In the genomic region with DNA sequence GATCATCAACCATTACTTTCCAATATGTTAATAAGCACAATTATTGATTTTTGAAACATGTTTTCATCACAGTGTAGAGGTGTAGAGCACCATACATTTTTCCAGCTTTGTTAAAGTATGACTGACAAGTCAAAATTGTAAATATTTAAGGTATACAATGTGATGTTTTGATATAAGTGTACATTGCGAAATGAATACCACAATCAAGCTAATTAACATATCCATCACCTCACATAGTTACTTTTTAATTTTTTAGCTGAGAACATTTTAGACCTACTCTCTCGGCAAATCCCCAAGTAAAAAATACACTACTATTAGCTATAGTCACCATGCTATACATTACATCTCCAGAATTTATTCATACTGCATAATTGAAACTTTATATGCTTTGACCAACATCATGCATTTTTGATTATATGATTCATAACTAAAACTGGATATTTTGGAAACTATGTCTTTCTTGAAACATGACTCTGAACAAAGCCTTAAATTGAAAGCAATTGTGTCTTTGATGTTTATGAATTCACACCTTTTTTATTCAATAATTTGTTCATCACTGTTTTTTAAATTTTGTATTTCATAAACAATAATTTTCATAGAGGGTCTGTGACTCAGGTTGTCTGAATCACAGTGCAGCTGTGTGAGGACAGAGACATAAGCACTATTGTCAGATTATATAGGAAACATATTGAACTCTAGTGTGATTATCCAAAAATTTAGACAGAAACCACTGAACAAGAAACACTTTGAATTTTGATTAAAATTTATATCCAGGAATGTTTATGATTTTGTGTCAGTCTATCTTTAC, we compare ENCODE assay signal across 27 cellular contexts.
DNase-seq lines count a peak whose midpoint lies in the region; ATAC-seq, FAIRE-seq and TF ChIP-seq lines count a peak whose summit lies in the region.
"Had no signal": no experiment of that assay in that cellular context is flagged by ENCODE, and none has a peak within 500 bp of the region (broad histone marks: within the 10 kb centered on the region; RNA-seq: fewer than 3 reads in every experiment).

No MANE protein-coding gene starts in this region.

- no peak overlapping the region for H3K27ac Mint-ChIP-seq in astrocyte (ENCODE audit: unreplicated experiment)
- H3K27ac Mint-ChIP-seq: activated naive CD4-positive, alpha-beta T cell treated with anti-CD3 and anti-CD28 coated beads, Interleukin-2, amount 50 U/mL, for 24 hours; naive thymus-derived CD8-positive, alpha-beta T cell had no signal

- H3K79me2 ChIP-seq in ACC112 (ENCODE audit: control insufficient read depth, insufficient read depth, low read length, unreplicated experiment) (no peaks in the 10 kb centered on the region), astrocyte (ENCODE audit: insufficient read depth, low read length) (no peaks in the 10 kb centered on the region)

- H3K27me3 ChIP-seq in ACC112 (ENCODE audit: insufficient read depth, low read length) (no peaks in the 10 kb centered on the region), astrocyte (ENCODE audit: insufficient read depth, low read length) (no peaks in the 10 kb centered on the region), esophagus squamous epithelium (no peaks in the 10 kb centered on the region)
- H3K27me3 ChIP-seq: esophagus muscularis mucosa, right lobe of liver, upper lobe of right lung had no signal

- H3K4me1 Mint-ChIP-seq in astrocyte (ENCODE audit: low read depth, unreplicated experiment): peaks cover 3% of the 10 kb centered on the region
- H3K4me1 Mint-ChIP-seq: activated naive CD4-positive, alpha-beta T cell treated with anti-CD3 and anti-CD28 coated beads, Interleukin-2, amount 50 U/mL, for 24 hours; naive thymus-derived CD8-positive, alpha-beta T cell had no signal

- TF ChIP-seq POLR2A in esophagus squamous epithelium (IDR thresholded peaks at IDR 0.05): no peak

- no peaks in the 10 kb centered on the region for H3K9me3 ChIP-seq in astrocyte (ENCODE audit: insufficient read depth, low read depth, low read length)
- H3K9me3 ChIP-seq in esophagus squamous epithelium: no peaks in the 10 kb centered on the region
- H3K9me3 ChIP-seq: upper lobe of right lung had no signal

- peak overlapping the region; percentile 52 for H3K4me3 ChIP-seq in ACC112 (ENCODE audit: low read depth, low read length)
- H3K4me3 ChIP-seq in astrocyte (ENCODE audit: insufficient read depth, low read depth, low read length): no peak overlapping the region
- H3K4me3 ChIP-seq in fibroblast of mammary gland (ENCODE audit: control insufficient read depth, low read depth, low read length): no peak overlapping the region
- H3K4me3 ChIP-seq in esophagus squamous epithelium: no peak overlapping the region
- H3K4me3 ChIP-seq: esophagus muscularis mucosa, PC-9, right lobe of liver, upper lobe of right lung had no signal

- intact Hi-C loops in esophagus squamous epithelium (cut with DNase I): no loop called here

- no peak for FAIRE-seq in astrocyte (lab: Jason Lieb, UNC)
- FAIRE-seq: GM18507, HTR-8/SVneo had no signal

- peak overlapping the region; percentile 48 for H3K9ac ChIP-seq in astrocyte (ENCODE audit: low read length)

- no peak for ATAC-seq in left lobe of liver
- ATAC-seq: naive thymus-derived CD8-positive, alpha-beta T cell; right lobe of liver; upper lobe of right lung had no signal

- H3K9me3 Mint-ChIP-seq in astrocyte (ENCODE audit: unreplicated experiment): no peaks in the 10 kb centered on the region
- H3K9me3 Mint-ChIP-seq: activated naive CD4-positive, alpha-beta T cell treated with anti-CD3 and anti-CD28 coated beads, Interleukin-2, amount 50 U/mL, for 24 hours; naive thymus-derived CD8-positive, alpha-beta T cell had no signal

- no peak overlapping the region for H3K4me3 Mint-ChIP-seq in astrocyte (ENCODE audit: unreplicated experiment)
- H3K4me3 Mint-ChIP-seq: activated naive CD4-positive, alpha-beta T cell treated with anti-CD3 and anti-CD28 coated beads, Interleukin-2, amount 50 U/mL, for 24 hours; naive thymus-derived CD8-positive, alpha-beta T cell had no signal

- WGBS in esophagus squamous epithelium, 2 donors: 91 to 95% methylated on average over 2 of the region's 2 CpGs

- DNase-seq in astrocyte (ENCODE audit: low read depth) (no peak), fibroblast of mammary gland (ENCODE audit: low read depth) (peak; percentile 13), NCI-H748 (lab: John Stamatoyannopoulos, UW; ENCODE audit: unreplicated experiment) (no peak), esophagus squamous epithelium (lab: John Stamatoyannopoulos, UW) (no peak), H4 (ENCODE audit: low spot score) (no peak), left lobe of liver (ENCODE audit: low spot score) (no peak)
- DNase-seq: aorta; COR-L47; effector CD8-positive, alpha-beta T cell; Karpas-422; left cardiac atrium; naive thymus-derived CD8-positive, alpha-beta T cell; NCI-H1048; NCI-H187 treated with DMSO at 0.1 percent for 48 hours; NCI-H774; PC-9; right lobe of liver; stimulated activated CD8-positive, alpha-beta memory T cell treated with anti-CD3 and anti-CD28 coated beads, Interleukin-4, amount 100 ng/mL, for 48 hours; T-helper 2 cell; upper lobe of right lung had no signal

- no peak for TF ChIP-seq EP300 in Ishikawa (IDR thresholded peaks at IDR 0.05; ENCODE audit: borderline replicate concordance)

- peaks cover 44% of the 10 kb centered on the region for H3K4me1 ChIP-seq in ACC112 (ENCODE audit: control insufficient read depth, insufficient read depth, low read length, unreplicated experiment)
- H3K4me1 ChIP-seq in astrocyte (ENCODE audit: insufficient read depth, low read length): peaks cover 26% of the 10 kb centered on the region
- H3K4me1 ChIP-seq in esophagus squamous epithelium: peaks cover 0 to 11% (median 0%) of the 10 kb centered on the region in 3 donors
- H3K4me1 ChIP-seq: esophagus muscularis mucosa, right lobe of liver, upper lobe of right lung had no signal

- TF ChIP-seq RAD21 in Ishikawa (IDR thresholded peaks at IDR 0.05; ENCODE audit: low read depth): no peak

- peak overlapping the region; percentile 46 for H3K4me2 ChIP-seq in astrocyte (ENCODE audit: low read length)
- H3K4me2 ChIP-seq: PC-9 had no signal

- H3K27ac ChIP-seq in ACC112 (ENCODE audit: low read depth, low read length) (peak overlapping the region; percentile 99), astrocyte (ENCODE audit: low read depth, low read length) (peak overlapping the region; percentile 93), esophagus squamous epithelium (peak overlapping the region in 1 of 4 donors; percentile 57)
- H3K27ac ChIP-seq: esophagus muscularis mucosa, PC-9, right lobe of liver, upper lobe of right lung, VCaP had no signal

- no peaks in the 10 kb centered on the region for H3K36me3 Mint-ChIP-seq in astrocyte (ENCODE audit: low read depth, unreplicated experiment)
- H3K36me3 Mint-ChIP-seq: activated naive CD4-positive, alpha-beta T cell treated with anti-CD3 and anti-CD28 coated beads, Interleukin-2, amount 50 U/mL, for 24 hours; naive thymus-derived CD8-positive, alpha-beta T cell had no signal

- TF ChIP-seq CTCF in astrocyte (IDR thresholded peaks at IDR 0.05; ENCODE audit: insufficient read depth, low read depth, low read length) (no peak), fibroblast of mammary gland (conservative IDR thresholded peaks at IDR 0.05; ENCODE audit: control insufficient read depth, insufficient read depth, low read depth, low read length) (no peak), esophagus squamous epithelium (IDR thresholded peaks at IDR 0.05) (no peak)

- H4K20me1 ChIP-seq in astrocyte (ENCODE audit: insufficient read depth, low read length): no peaks in the 10 kb centered on the region

- H2AFZ ChIP-seq in ACC112 (ENCODE audit: low read length, unreplicated experiment) (no peak overlapping the region), astrocyte (ENCODE audit: low read depth, low read length) (no peak overlapping the region)
- H2AFZ ChIP-seq: PC-9 had no signal

- H3K36me3 ChIP-seq in ACC112 (ENCODE audit: insufficient read depth, low read length): no peaks in the 10 kb centered on the region
- no peaks in the 10 kb centered on the region for H3K36me3 ChIP-seq in astrocyte (ENCODE audit: insufficient read depth, low read length)
- no peaks in the 10 kb centered on the region for H3K36me3 ChIP-seq in esophagus squamous epithelium
- H3K36me3 ChIP-seq: esophagus muscularis mucosa, right lobe of liver, upper lobe of right lung had no signal

- no peaks in the 10 kb centered on the region for H3K27me3 Mint-ChIP-seq in astrocyte (ENCODE audit: low read depth, unreplicated experiment)
- H3K27me3 Mint-ChIP-seq: activated naive CD4-positive, alpha-beta T cell treated with anti-CD3 and anti-CD28 coated beads, Interleukin-2, amount 50 U/mL, for 24 hours; naive thymus-derived CD8-positive, alpha-beta T cell had no signal

TF ChIP-seq in Ishikawa, 13 proteins besides CTCF, POLR2A, EP300 and RAD21:
- TF ChIP-seq YY1 (IDR thresholded peaks at IDR 0.05; ENCODE audit: low read depth) (no peak), CEBPB (IDR thresholded peaks at IDR 0.05) (peak; percentile 21)
TF ChIP-seq in Ishikawa: peak in this region for 1.
